29 cellular contexts compared by ENCODE assay signal in the genomic region with DNA sequence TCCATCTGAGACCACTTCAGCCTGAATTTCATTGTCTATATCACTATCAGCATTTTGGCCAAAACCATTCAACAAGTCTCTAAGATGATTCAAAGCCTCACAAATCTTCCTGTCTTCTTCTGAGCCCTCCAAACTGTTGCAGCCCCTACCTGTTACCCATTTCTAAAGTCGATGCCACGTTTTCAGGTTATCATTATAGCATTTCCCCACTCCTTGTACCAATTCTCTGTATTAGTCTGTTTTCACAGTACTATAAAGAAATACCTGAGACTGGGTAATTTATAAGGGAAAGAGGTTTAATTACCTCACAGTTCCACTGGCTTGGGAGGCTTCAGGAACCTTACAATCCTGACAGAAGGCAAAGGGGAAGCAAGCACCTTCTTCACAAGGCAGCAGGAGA.
"Had no signal": no experiment of that assay in that cellular context is flagged by ENCODE, and none has a peak within 500 bp of the region (broad histone marks: within the 10 kb centered on the region; RNA-seq: fewer than 3 reads in every experiment).

No MANE protein-coding gene starts in this region.

- DNase-seq: stimulated activated CD4-positive, alpha-beta T cell treated with anti-CD3 and anti-CD28 coated beads, Interleukin-2, amount 100 ng/mL, for 48 hours; stimulated activated CD4-positive, alpha-beta T cell treated with anti-CD3 and anti-CD28 coated beads, Interleukin-4, amount 100 ng/mL, for 1 hour; stimulated activated CD4-positive, alpha-beta T cell treated with anti-CD3 and anti-CD28 coated beads, Interleukin-4, amount 100 ng/mL, for 24 hours; stimulated activated CD4-positive, alpha-beta T cell treated with anti-CD3 and anti-CD28 coated beads, Interleukin-4, amount 100 ng/mL, for 4 hours; stimulated activated CD8-positive, alpha-beta memory T cell treated with anti-CD3 and anti-CD28 coated beads, Interleukin-4, amount 100 ng/mL, for 48 hours; stimulated activated naive B cell treated with anti-CD40 and anti-IgM and Interleukin-4, amounts not matched to agents 10 μg/mL and 1 μg/mL and 100 μg/mL, for 72 hours; stimulated activated naive CD4-positive, alpha-beta T cell; stimulated activated naive CD4-positive, alpha-beta T cell treated with Interleukin-2 at 50 U/mL for 16 hours; stimulated activated naive CD8-positive, alpha-beta T cell treated with anti-CD3 and anti-CD28 coated beads, Interleukin-15, amount 100 ng/mL, for 72 hours; stimulated activated naive CD8-positive, alpha-beta T cell treated with anti-CD3 and anti-CD28 coated beads, Interleukin-15, Interleukin-2, amounts not matched to agents 100 U/mL and 50 U/mL, for 24 hours; stomach; substantia nigra; testis; thyroid gland; tibial artery; transverse colon; trophoblast cell; upper lobe of left lung; upper lobe of right lung; uterus had no signal

- ATAC-seq: stimulated activated effector memory CD8-positive, alpha-beta T cell treated with anti-CD3 and anti-CD28 coated beads, Interleukin-12 subunit alpha, Interleukin-12 subunit beta, amount 100 ng/mL, for 72 hours; stimulated activated memory B cell treated with anti-CD40 and anti-IgM and Interleukin-4, amounts not matched to agents 10 μg/mL and 1 μg/mL and 100 μg/mL, for 72 hours; stimulated activated naive B cell treated with anti-CD40 and anti-IgM and Interleukin-4, amounts not matched to agents 10 μg/mL and 1 μg/mL and 100 μg/mL, for 72 hours; stimulated activated naive CD8-positive, alpha-beta T cell treated with anti-CD3 and anti-CD28 coated beads, Interleukin-15, amount 100 ng/mL, for 72 hours; stimulated activated naive CD8-positive, alpha-beta T cell treated with anti-CD3 and anti-CD28 coated beads, Interleukin-15, Interleukin-2, amounts not matched to agents 100 U/mL and 50 U/mL, for 24 hours; upper lobe of right lung had no signal

- H3K36me3 Mint-ChIP-seq: stimulated activated effector memory CD8-positive, alpha-beta T cell treated with anti-CD3 and anti-CD28 coated beads, Interleukin-12 subunit alpha, Interleukin-12 subunit beta, amount 100 ng/mL, for 72 hours had no signal

- H3K4me1 ChIP-seq: stomach, suprapubic skin, testis, thyroid gland, tibial artery, tibial nerve, transverse colon, upper lobe of right lung, uterus, vagina had no signal

- H3K27me3 ChIP-seq: stomach, suprapubic skin, testis, thyroid gland, tibial artery, tibial nerve, transverse colon, upper lobe of left lung, upper lobe of right lung, uterus, vagina had no signal

- FAIRE-seq: urothelium cell line had no signal

- H3K27ac ChIP-seq: stomach, suprapubic skin, testis, thoracic aorta, thyroid gland, tibial artery, tibial nerve, transverse colon, upper lobe of left lung, upper lobe of right lung, uterus, vagina had no signal

- H3K4me3 Mint-ChIP-seq: stimulated activated effector memory CD8-positive, alpha-beta T cell treated with anti-CD3 and anti-CD28 coated beads, Interleukin-12 subunit alpha, Interleukin-12 subunit beta, amount 100 ng/mL, for 72 hours; stimulated activated memory B cell treated with anti-CD40 and anti-IgM and Interleukin-4, amounts not matched to agents 10 μg/mL and 1 μg/mL and 100 μg/mL, for 72 hours; stimulated activated naive B cell treated with anti-CD40 and anti-IgM and Interleukin-4, amounts not matched to agents 10 μg/mL and 1 μg/mL and 100 μg/mL, for 72 hours; stimulated activated naive CD8-positive, alpha-beta T cell treated with anti-CD3 and anti-CD28 coated beads, Interleukin-15, amount 100 ng/mL, for 72 hours; stimulated activated naive CD8-positive, alpha-beta T cell treated with anti-CD3 and anti-CD28 coated beads, Interleukin-15, Interleukin-2, amounts not matched to agents 100 ng/mL and 50 ng/mL, for 24 hours; type B pancreatic cell had no signal

- H3K4me3 ChIP-seq: stomach, suprapubic skin, testis, thoracic aorta, thyroid gland, tibial artery, tibial nerve, transverse colon, upper lobe of left lung, upper lobe of right lung, uterus, vagina had no signal

- H3K36me3 ChIP-seq: stomach, suprapubic skin, thoracic aorta, thyroid gland, tibial artery, tibial nerve, transverse colon, upper lobe of left lung, upper lobe of right lung, uterus, vagina had no signal

- H3K9me3 ChIP-seq: testis, thoracic aorta, thyroid gland, transverse colon, upper lobe of right lung, uterus, vagina had no signal

- H3K4me1 Mint-ChIP-seq: stimulated activated effector memory CD8-positive, alpha-beta T cell treated with anti-CD3 and anti-CD28 coated beads, Interleukin-12 subunit alpha, Interleukin-12 subunit beta, amount 100 ng/mL, for 72 hours; stimulated activated memory B cell treated with anti-CD40 and anti-IgM and Interleukin-4, amounts not matched to agents 10 μg/mL and 1 μg/mL and 100 μg/mL, for 72 hours; stimulated activated naive B cell treated with anti-CD40 and anti-IgM and Interleukin-4, amounts not matched to agents 10 μg/mL and 1 μg/mL and 100 μg/mL, for 72 hours; stimulated activated naive CD8-positive, alpha-beta T cell treated with anti-CD3 and anti-CD28 coated beads, Interleukin-15, amount 100 ng/mL, for 72 hours had no signal

- H3K27me3 Mint-ChIP-seq: stimulated activated memory B cell treated with anti-CD40 and anti-IgM and Interleukin-4, amounts not matched to agents 10 μg/mL and 1 μg/mL and 100 μg/mL, for 72 hours; stimulated activated naive B cell treated with anti-CD40 and anti-IgM and Interleukin-4, amounts not matched to agents 10 μg/mL and 1 μg/mL and 100 μg/mL, for 72 hours; stimulated activated naive CD8-positive, alpha-beta T cell treated with anti-CD3 and anti-CD28 coated beads, Interleukin-15, amount 100 ng/mL, for 72 hours; stimulated activated naive CD8-positive, alpha-beta T cell treated with anti-CD3 and anti-CD28 coated beads, Interleukin-15, Interleukin-2, amounts not matched to agents 100 ng/mL and 50 ng/mL, for 24 hours; type B pancreatic cell had no signal

- H3K27ac Mint-ChIP-seq: stimulated activated effector memory CD8-positive, alpha-beta T cell treated with anti-CD3 and anti-CD28 coated beads, Interleukin-12 subunit alpha, Interleukin-12 subunit beta, amount 100 ng/mL, for 72 hours; stimulated activated memory B cell treated with anti-CD40 and anti-IgM and Interleukin-4, amounts not matched to agents 10 μg/mL and 1 μg/mL and 100 μg/mL, for 72 hours; stimulated activated naive B cell treated with anti-CD40 and anti-IgM and Interleukin-4, amounts not matched to agents 10 μg/mL and 1 μg/mL and 100 μg/mL, for 72 hours; stimulated activated naive CD8-positive, alpha-beta T cell treated with anti-CD3 and anti-CD28 coated beads, Interleukin-15, amount 100 ng/mL, for 72 hours; stimulated activated naive CD8-positive, alpha-beta T cell treated with anti-CD3 and anti-CD28 coated beads, Interleukin-15, Interleukin-2, amounts not matched to agents 100 ng/mL and 50 ng/mL, for 24 hours; type B pancreatic cell had no signal
